Comparison of ENCODE assay signal across 8 cellular contexts in genomic region chr20:35739294-35740163, GRCh38.
DNase-seq lines count a peak whose midpoint lies in the region; TF ChIP-seq lines count a peak whose summit lies in the region.

No MANE protein-coding gene starts in this region.

- no peak overlapping the region for H2AFZ ChIP-seq in MM.1S (ENCODE audit: low read length)

- peak overlapping the region; percentile 100; the same call in 1 of the 2 replicates for H3K9ac ChIP-seq in MM.1S (ENCODE audit: low read length)

- peak overlapping the region; percentile 93 for H3K4me2 ChIP-seq in DOHH2 (ENCODE audit: low read length)
- H3K4me2 ChIP-seq in MM.1S (ENCODE audit: low read depth, low read length) = peak overlapping the region; percentile 80

- peak; percentile 26 for DNase-seq in MM.1S
- DNase-seq in astrocyte of the spinal cord (ENCODE audit: low read depth, low spot score) = peak; percentile 34
- peak; percentile 23 for DNase-seq in medulla oblongata (ENCODE audit: extremely low spot score)
- DNase-seq in NCI-H1105 treated with DMSO at 0.1 percent for 48 hours (lab: John Stamatoyannopoulos, UW) = no peak
- no peak for DNase-seq in NCI-H748 treated with DMSO at 0.1 percent for 48 hours (lab: John Stamatoyannopoulos, UW)
- DNase-seq in inferior parietal cortex (ENCODE audit: extremely low spot score) = no peak
- DNase-seq in HuH-7 (ENCODE audit: low spot score) = no peak

- TF ChIP-seq CTCF in DOHH2 (IDR thresholded peaks at IDR 0.05; ENCODE audit: low read depth, low read length, poor library complexity, severe bottlenecking) = peak; percentile 37
- peak; percentile 38 for TF ChIP-seq CTCF in MM.1S (IDR thresholded peaks at IDR 0.05; ENCODE audit: low read length)
- peak; percentile 24 for TF ChIP-seq CTCF in astrocyte of the spinal cord (IDR thresholded peaks at IDR 0.05; ENCODE audit: low read depth, low read length)

- no peaks in the 10 kb centered on the region for H3K27me3 ChIP-seq in DOHH2 (ENCODE audit: control insufficient read depth, low read length)
- no peaks in the 10 kb centered on the region for H3K27me3 ChIP-seq in MM.1S (replicated peaks; ENCODE audit: insufficient read depth, low read length)

- H3K27ac ChIP-seq in DOHH2 (ENCODE audit: low read depth, low read length) (no peak overlapping the region), MM.1S (ENCODE audit: low read length) (no peak overlapping the region)

- H4K20me1 ChIP-seq in DOHH2 (ENCODE audit: control insufficient read depth, insufficient read depth, low read depth, low read length) = peaks cover 31% of the 10 kb centered on the region
- H4K20me1 ChIP-seq in MM.1S (ENCODE audit: insufficient read depth, low read length) = peaks cover 54% of the 10 kb centered on the region

- peaks cover 30% of the 10 kb centered on the region for H3F3A ChIP-seq in DOHH2 (ENCODE audit: control insufficient read depth, insufficient read depth)
- peaks cover 31% of the 10 kb centered on the region for H3F3A ChIP-seq in MM.1S (ENCODE audit: insufficient read depth, low read length)

- H3K4me1 ChIP-seq in DOHH2 (ENCODE audit: control insufficient read depth, low read length) (peaks cover 63% of the 10 kb centered on the region), MM.1S (ENCODE audit: low read length) (peaks cover 16% of the 10 kb centered on the region)

- no peaks in the 10 kb centered on the region for H3K9me2 ChIP-seq in DOHH2 (replicated peaks; ENCODE audit: control insufficient read depth, low read length)
- H3K9me2 ChIP-seq in MM.1S (replicated peaks; ENCODE audit: insufficient read depth, low read length) = no peaks in the 10 kb centered on the region

- peaks cover 80% of the 10 kb centered on the region for H3K36me3 ChIP-seq in DOHH2 (ENCODE audit: control insufficient read depth, low read length)
- peaks cover 25% of the 10 kb centered on the region for H3K36me3 ChIP-seq in MM.1S (replicated peaks; ENCODE audit: insufficient read depth, low read length)

- H3K9me3 ChIP-seq in DOHH2 (ENCODE audit: control insufficient read depth, insufficient read depth, low read length) = no peaks in the 10 kb centered on the region
- H3K9me3 ChIP-seq in MM.1S (replicated peaks; ENCODE audit: insufficient read depth, low read length) = no peaks in the 10 kb centered on the region

- peaks cover 89% of the 10 kb centered on the region for H3K79me2 ChIP-seq in DOHH2 (ENCODE audit: control insufficient read depth, low read length)
- H3K79me2 ChIP-seq in MM.1S (ENCODE audit: low read length) = peaks cover 83% of the 10 kb centered on the region

- H3K4me3 ChIP-seq in DOHH2 (ENCODE audit: low read length) (peak overlapping the region; percentile 79), MM.1S (ENCODE audit: low read length) (peak overlapping the region; percentile 93), astrocyte of the spinal cord (ENCODE audit: low read depth, low read length) (peak overlapping the region; percentile 100)

- in situ Hi-C loops in astrocyte of the spinal cord (cut with HindIII; ENCODE audit: low sequenced_read_pairs) = no loop called here

Comparison
In these comparisons a context has a peak if more than half of its experiments do, and no peak if none do; other contexts are left out.
1. DNase-seq: peak in MM.1S (single experiment), astrocyte of the spinal cord (single experiment) and medulla oblongata (single experiment); none in NCI-H1105 treated with DMSO at 0.1 percent for 48 hours (single experiment), NCI-H748 treated with DMSO at 0.1 percent for 48 hours (single experiment), inferior parietal cortex (single experiment) and HuH-7 (single experiment).
2. Peak in every context shown above with its lines, with median percentiles within 50 percentile points of each other: H3K4me3 ChIP-seq and CTCF ChIP-seq.